Comparison of ENCODE assay signal across 18 cellular contexts in genomic region chr5:180540050-180540694, GRCh38. TPM values are rescaled to one million over a fixed set of nuclear protein-coding genes. Genes with fewer than 3 reads are reported as not detected.
DNase-seq lines count a peak whose midpoint lies in the region; ATAC-seq lines count a peak whose summit lies in the region.
"Had no signal": no experiment of that assay in that cellular context is flagged by ENCODE, and none has a peak within 500 bp of the region (broad histone marks: within the 10 kb centered on the region; RNA-seq: fewer than 3 reads in every experiment).

No MANE protein-coding gene starts in this region.

- no peak for DNase-seq in activated naive CD4-positive, alpha-beta T cell treated with anti-CD3 and anti-CD28 coated beads for 36 hours
- DNase-seq in nucleus accumbens (lab: John Stamatoyannopoulos, UW) (no peak), NCI-H524 treated with DMSO at 0.1 percent for 48 hours (lab: John Stamatoyannopoulos, UW) (no peak), MV-4-11 (lab: John Stamatoyannopoulos, UW) (no peak)
- DNase-seq: activated naive CD4-positive, alpha-beta T cell treated with Interleukin-2 at 50 U/mL for 16 hours; DND-41; GOT3; NCI-H446; stimulated activated CD4-positive, alpha-beta T cell treated with anti-CD3 and anti-CD28 coated beads, Interleukin-4, amount 100 ng/mL, for 1 hour had no signal

- peaks cover 24% of the 10 kb centered on the region for H3K36me3 Mint-ChIP-seq in activated naive CD4-positive, alpha-beta T cell treated with anti-CD3 and anti-CD28 coated beads, Interleukin-2, amount 50 U/mL, for 24 hours
- H3K36me3 Mint-ChIP-seq in activated naive CD4-positive, alpha-beta T cell treated with anti-CD3 and anti-CD28 coated beads for 36 hours (ENCODE audit: low read depth) = peaks cover 41% of the 10 kb centered on the region
- H3K36me3 Mint-ChIP-seq in stimulated activated naive CD8-positive, alpha-beta T cell treated with anti-CD3 and anti-CD28 coated beads, Interleukin-15, Interleukin-2, amounts not matched to agents 100 ng/mL and 50 ng/mL, for 24 hours (ENCODE audit: low read depth) = peaks cover 54% of the 10 kb centered on the region

- no peak overlapping the region for H3K4me3 Mint-ChIP-seq in activated naive CD4-positive, alpha-beta T cell treated with anti-CD3 and anti-CD28 coated beads, Interleukin-2, amount 50 U/mL, for 24 hours
- no peak overlapping the region for H3K4me3 Mint-ChIP-seq in activated naive CD4-positive, alpha-beta T cell treated with anti-CD3 and anti-CD28 coated beads for 36 hours
- H3K4me3 Mint-ChIP-seq in stimulated activated naive CD8-positive, alpha-beta T cell treated with anti-CD3 and anti-CD28 coated beads, Interleukin-15, Interleukin-2, amounts not matched to agents 100 ng/mL and 50 ng/mL, for 24 hours = no peak overlapping the region

- H3K27me3 Mint-ChIP-seq in activated naive CD4-positive, alpha-beta T cell treated with anti-CD3 and anti-CD28 coated beads, Interleukin-2, amount 50 U/mL, for 24 hours = no peaks in the 10 kb centered on the region
- H3K27me3 Mint-ChIP-seq in activated naive CD4-positive, alpha-beta T cell treated with anti-CD3 and anti-CD28 coated beads for 36 hours (ENCODE audit: low read depth) = no peaks in the 10 kb centered on the region
- no peaks in the 10 kb centered on the region for H3K27me3 Mint-ChIP-seq in stimulated activated naive CD8-positive, alpha-beta T cell treated with anti-CD3 and anti-CD28 coated beads, Interleukin-15, Interleukin-2, amounts not matched to agents 100 ng/mL and 50 ng/mL, for 24 hours

- peaks cover 24% of the 10 kb centered on the region for H3K4me1 Mint-ChIP-seq in activated naive CD4-positive, alpha-beta T cell treated with anti-CD3 and anti-CD28 coated beads, Interleukin-2, amount 50 U/mL, for 24 hours
- H3K4me1 Mint-ChIP-seq in activated naive CD4-positive, alpha-beta T cell treated with anti-CD3 and anti-CD28 coated beads for 36 hours (ENCODE audit: low read depth) = peaks cover 12% of the 10 kb centered on the region
- H3K4me1 Mint-ChIP-seq in stimulated activated naive CD8-positive, alpha-beta T cell treated with anti-CD3 and anti-CD28 coated beads, Interleukin-15, Interleukin-2, amounts not matched to agents 100 ng/mL and 50 ng/mL, for 24 hours (ENCODE audit: low read depth) = peaks cover 16% of the 10 kb centered on the region

- intact Hi-C loops in activated naive CD4-positive, alpha-beta T cell treated with anti-CD3 and anti-CD28 coated beads for 36 hours (cut with micrococcal nuclease) = no loop called here

- H3K27ac Mint-ChIP-seq in activated naive CD4-positive, alpha-beta T cell treated with anti-CD3 and anti-CD28 coated beads, Interleukin-2, amount 50 U/mL, for 24 hours = peak overlapping the region; percentile 35
- H3K27ac Mint-ChIP-seq in activated naive CD4-positive, alpha-beta T cell treated with anti-CD3 and anti-CD28 coated beads for 36 hours = no peak overlapping the region
- H3K27ac Mint-ChIP-seq in stimulated activated naive CD8-positive, alpha-beta T cell treated with anti-CD3 and anti-CD28 coated beads, Interleukin-15, Interleukin-2, amounts not matched to agents 100 ng/mL and 50 ng/mL, for 24 hours = peak overlapping the region; percentile 70

- CTCF ChIA-PET in activated naive CD4-positive, alpha-beta T cell treated with anti-CD3 and anti-CD28 coated beads for 36 hours (lab: Charles Lee) = no interaction called here

- no peaks in the 10 kb centered on the region for H3K9me3 Mint-ChIP-seq in activated naive CD4-positive, alpha-beta T cell treated with anti-CD3 and anti-CD28 coated beads, Interleukin-2, amount 50 U/mL, for 24 hours
- H3K9me3 Mint-ChIP-seq in activated naive CD4-positive, alpha-beta T cell treated with anti-CD3 and anti-CD28 coated beads for 36 hours = no peaks in the 10 kb centered on the region
- H3K9me3 Mint-ChIP-seq in stimulated activated naive CD8-positive, alpha-beta T cell treated with anti-CD3 and anti-CD28 coated beads, Interleukin-15, Interleukin-2, amounts not matched to agents 100 ng/mL and 50 ng/mL, for 24 hours = no peaks in the 10 kb centered on the region

- ATAC-seq in HG02588 (IDR thresholded peaks at IDR 0.05; ENCODE audit: unreplicated experiment) = peak; percentile 84
- ATAC-seq in HG03439 (IDR thresholded peaks at IDR 0.05; ENCODE audit: unreplicated experiment) = peak; percentile 82
- ATAC-seq: K562, Right ventricle myocardium inferior had no signal

RNA-seq across cellular contexts. Expression of gene CNOT6, which starts 46.0 kb away (rescaled TPM):
- total RNA-seq in activated naive CD4-positive, alpha-beta T cell treated with anti-CD3 and anti-CD28 coated beads for 36 hours = 10 to 100 TPM; 33.3 to 34.0 TPM

RNA-seq across cellular contexts. Expression of gene SCGB3A1, which starts 51.1 kb away (rescaled TPM):
- total RNA-seq in activated naive CD4-positive, alpha-beta T cell treated with anti-CD3 and anti-CD28 coated beads for 36 hours = not detected
- total RNA-seq: liver, posterior vena cava, Right ventricle myocardium inferior, tibial nerve had no signal
